13 cellular contexts compared by ENCODE assay signal in the genomic region with DNA sequence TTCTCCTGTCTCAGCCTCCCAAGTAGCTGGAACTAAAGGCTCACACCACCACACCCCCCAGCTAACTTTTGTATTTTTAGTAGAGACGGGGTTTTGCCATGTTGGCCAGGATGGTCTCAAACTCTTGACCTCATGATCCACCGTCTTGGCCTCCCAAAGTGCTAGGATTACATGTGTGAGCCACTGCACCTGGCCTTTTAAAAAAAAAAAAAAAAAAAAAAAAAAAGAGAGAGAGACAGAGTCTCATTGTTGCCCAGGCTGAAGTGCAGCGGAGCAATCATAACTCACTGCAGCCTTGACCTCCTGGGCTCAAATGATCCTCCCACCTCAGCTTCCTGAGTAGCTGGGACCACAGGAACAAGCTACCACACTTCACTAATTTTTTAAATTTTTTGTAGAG. TPM values are rescaled to one million over a fixed set of nuclear protein-coding genes. Genes with fewer than 3 reads are reported as not detected.
"Had no signal": no experiment of that assay in that cellular context is flagged by ENCODE, and none has a peak within 500 bp of the region (broad histone marks: within the 10 kb centered on the region; RNA-seq: fewer than 3 reads in every experiment).

No MANE protein-coding gene starts in this region.

RNA-seq across cellular contexts. Expression of gene KPNA7, which starts 5.3 kb away (rescaled TPM):
- total RNA-seq: activated B cell treated with CpG ODN at 0.5 μM for 24 hours; activated T-cell treated with anti-CD3 and anti-CD28 coated beads, Interleukin-2, amount 50 U/mL, for 4 hours; activated T-helper 17 cell treated with anti-CD3 and anti-CD28 coated beads, Interleukin-2, amount 50 U/mL, for 72 hours; astrocyte; cardiac septum; cerebellum; dermis blood vessel endothelial cell; esophagus muscularis mucosa; foreskin keratinocyte; gastrocnemius medialis; T-helper 17 cell had no signal

RNA-seq across cellular contexts. Expression of gene MYH16, which starts 59.4 kb away (rescaled TPM):
- total RNA-seq: activated B cell treated with CpG ODN at 0.5 μM for 24 hours; activated CD8-positive, alpha-beta T cell treated with anti-CD3 and anti-CD28 coated beads for 36 hours; activated T-cell treated with anti-CD3 and anti-CD28 coated beads, Interleukin-2, amount 50 U/mL, for 4 hours; activated T-helper 17 cell treated with anti-CD3 and anti-CD28 coated beads, Interleukin-2, amount 50 U/mL, for 72 hours; cardiac septum; cerebellum; dermis blood vessel endothelial cell; esophagus muscularis mucosa; gastrocnemius medialis; T-helper 17 cell had no signal
- polyA plus RNA-seq: adipose tissue had no signal
